In the genomic region with DNA sequence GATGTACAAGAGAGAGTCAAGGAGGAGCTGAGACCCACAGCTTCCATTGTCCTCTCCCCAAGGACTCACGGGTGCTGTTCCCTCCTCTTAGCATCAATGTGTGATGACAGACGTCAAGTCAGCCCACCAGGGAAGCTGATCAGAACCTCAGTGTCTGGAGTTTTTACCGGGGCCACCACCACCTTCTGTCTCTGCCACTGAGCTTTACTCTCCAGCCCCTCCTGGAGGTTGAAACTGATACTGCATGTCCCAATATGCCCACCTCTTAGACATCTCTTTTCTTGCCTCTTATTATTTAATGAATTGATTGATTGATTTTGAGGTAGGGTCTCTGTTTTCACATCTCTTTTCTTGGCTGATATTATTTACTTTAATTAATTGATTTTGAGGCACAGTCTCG, we compare ENCODE assay signal across 7 cellular contexts. TPM values are rescaled to one million over a fixed set of nuclear protein-coding genes. Genes with fewer than 3 reads are reported as not detected.
A peak's percentile ranks its signal among the peaks of the same experiment; 100 is the strongest.
DNase-seq lines count a peak whose midpoint lies in the region; ATAC-seq, FAIRE-seq and TF ChIP-seq lines count a peak whose summit lies in the region.

No MANE protein-coding gene starts in this region.

- peak; percentile 72 for FAIRE-seq in GM12891 (lab: Jason Lieb, UNC)

- ATAC-seq in left ventricle myocardium superior (peak; percentile 46), GM21360 (IDR thresholded peaks at IDR 0.05; ENCODE audit: unreplicated experiment) (no peak)

- no peak for DNase-seq in GM12891 (ENCODE audit: insufficient read length, low spot score)
- peak; percentile 36 for DNase-seq in HuH-7.5 (ENCODE audit: low spot score)
- DNase-seq in SHP77 treated with DMSO at 0.1 percent for 48 hours (lab: John Stamatoyannopoulos, UW): peak; percentile 3
- DNase-seq in activated effector memory CD4-positive, alpha-beta T cell treated with anti-CD3 and anti-CD28 coated beads, Interleukin-2, amount 50 U/mL, for 16 hours: peak; percentile 87
- no peak for DNase-seq in left ventricle myocardium superior
- peak; percentile 29 to 42 for DNase-seq in stimulated activated CD4-positive, alpha-beta T cell treated with anti-CD3 and anti-CD28 coated beads, Interleukin-15, amount 100 ng/mL, for 1 hour (ENCODE audit: low read depth in 1 of 2, low spot score in 1 of 2)

- intact Hi-C loops in left ventricle myocardium superior (cut with micrococcal nuclease): no loop called here

- no peak for TF ChIP-seq POLR2A in GM12891 (IDR thresholded peaks at IDR 0.05; ENCODE audit: low read depth, low read length)

TF ChIP-seq in GM12891, 5 proteins besides CTCF, POLR2A, EP300 and RAD21:
- TF ChIP-seq SPI1 (IDR thresholded peaks at IDR 0.05; ENCODE audit: low read depth, low read length) (no peak), POU2F2 (IDR thresholded peaks at IDR 0.05; ENCODE audit: low read depth, low read length) (no peak), PAX5 (IDR thresholded peaks at IDR 0.05; ENCODE audit: insufficient read depth, low read length, severe bottlenecking) (no peak), POLR2AphosphoS5 (IDR thresholded peaks at IDR 0.05; ENCODE audit: low read depth, low read length) (no peak), TAF1 (IDR thresholded peaks at IDR 0.05; ENCODE audit: low read depth, low read length) (no peak)

RNA-seq across cellular contexts. Expression of a gene that starts 10.3 kb away (rescaled TPM):
- polyA plus RNA-seq in GM12891 (2012; ENCODE audit: low read depth, missing spikeins): 43.9 TPM
- 16.8 TPM for total RNA-seq in left ventricle myocardium superior

RNA-seq across cellular contexts. Expression of a gene that starts 33.7 kb away (rescaled TPM):
- 1.7 TPM for polyA plus RNA-seq in GM12891 (2012; ENCODE audit: low read depth, missing spikeins)
- not detected for total RNA-seq in left ventricle myocardium superior

RNA-seq across cellular contexts. Expression of a gene that starts 44.1 kb away (rescaled TPM):
- polyA plus RNA-seq in GM12891 (2012; ENCODE audit: low read depth, missing spikeins): 42.6 TPM
- total RNA-seq in left ventricle myocardium superior: 2.6 TPM

Comparison
In these comparisons a context has a peak if more than half of its experiments do, and no peak if none do; other contexts are left out.
1. DNase-seq: peak in HuH-7.5 (single experiment), SHP77 treated with DMSO at 0.1 percent for 48 hours (single experiment), activated effector memory CD4-positive, alpha-beta T cell treated with anti-CD3 and anti-CD28 coated beads, Interleukin-2, amount 50 U/mL, for 16 hours (single experiment) and stimulated activated CD4-positive, alpha-beta T cell treated with anti-CD3 and anti-CD28 coated beads, Interleukin-15, amount 100 ng/mL, for 1 hour (2 of 2); none in GM12891 (single experiment) and left ventricle myocardium superior (single experiment).